Comparison of ENCODE assay signal across 11 cellular contexts in genomic region chr12:49683604-49684309, GRCh38. TPM values are rescaled to one million over a fixed set of nuclear protein-coding genes. Genes with fewer than 3 reads are reported as not detected.
DNase-seq lines count a peak whose midpoint lies in the region; ATAC-seq lines count a peak whose summit lies in the region.
"Had no signal": no experiment of that assay in that cellular context is flagged by ENCODE, and none has a peak within 500 bp of the region (broad histone marks: within the 10 kb centered on the region; RNA-seq: fewer than 3 reads in every experiment).

No MANE protein-coding gene starts in this region.

- H3K27me3 Mint-ChIP-seq in CD4-positive, CD25-positive, alpha-beta regulatory T cell: no peaks in the 10 kb centered on the region
- H3K27me3 Mint-ChIP-seq in T-helper 17 cell (no peaks in the 10 kb centered on the region), naive B cell (no peaks in the 10 kb centered on the region)

- H3K36me3 Mint-ChIP-seq in CD4-positive, CD25-positive, alpha-beta regulatory T cell: peaks cover 4% of the 10 kb centered on the region
- H3K36me3 Mint-ChIP-seq in T-helper 17 cell (ENCODE audit: low read depth) (no peaks in the 10 kb centered on the region), naive B cell (no peaks in the 10 kb centered on the region)

- H3K27ac ChIP-seq in CD4-positive, CD25-positive, alpha-beta regulatory T cell (ENCODE audit: insufficient read depth, low read length, poor library complexity, severe bottlenecking): no peak overlapping the region
- no peak overlapping the region for H3K27ac ChIP-seq in SJCRH30
- H3K27ac ChIP-seq: sigmoid colon had no signal

- no peak for DNase-seq in CD4-positive, CD25-positive, alpha-beta regulatory T cell
- DNase-seq in DMS79 (lab: John Stamatoyannopoulos, UW) (peak; percentile 32), T-helper 17 cell (no peak), naive B cell (no peak), SJCRH30 (no peak), mucosa of gallbladder (ENCODE audit: low spot score) (no peak)
- no peak for DNase-seq in stimulated activated CD4-positive, alpha-beta T cell treated with anti-CD3 and anti-CD28 coated beads, Interleukin-4, amount 100 ng/mL, for 1 hour
- DNase-seq: BE2C, NCI-H345, sigmoid colon had no signal

- H3K9me3 Mint-ChIP-seq in CD4-positive, CD25-positive, alpha-beta regulatory T cell: no peaks in the 10 kb centered on the region
- H3K9me3 Mint-ChIP-seq in naive B cell: no peaks in the 10 kb centered on the region

- H3K4me1 ChIP-seq in CD4-positive, CD25-positive, alpha-beta regulatory T cell (ENCODE audit: control insufficient read depth, insufficient read depth, low read length, poor library complexity, severe bottlenecking): no peaks in the 10 kb centered on the region
- no peaks in the 10 kb centered on the region for H3K4me1 ChIP-seq in SJCRH30
- H3K4me1 ChIP-seq: BE2C had no signal

- no peaks in the 10 kb centered on the region for H3K36me3 ChIP-seq in CD4-positive, CD25-positive, alpha-beta regulatory T cell (ENCODE audit: control insufficient read depth, insufficient read depth, low read length)
- H3K36me3 ChIP-seq in SJCRH30: no peaks in the 10 kb centered on the region
- H3K36me3 ChIP-seq: BE2C, sigmoid colon had no signal

- no peaks in the 10 kb centered on the region for H3K9me3 ChIP-seq in CD4-positive, CD25-positive, alpha-beta regulatory T cell (ENCODE audit: control insufficient read depth in 2 of 2, low read length in 2 of 2)
- H3K9me3 ChIP-seq in T-helper 17 cell (ENCODE audit: control insufficient read depth, low read length, poor library complexity, severe bottlenecking) (no peaks in the 10 kb centered on the region), SJCRH30 (replicated peaks) (no peaks in the 10 kb centered on the region)
- H3K9me3 ChIP-seq: BE2C, sigmoid colon had no signal

- no peak overlapping the region for H3K4me3 Mint-ChIP-seq in CD4-positive, CD25-positive, alpha-beta regulatory T cell
- H3K4me3 Mint-ChIP-seq in T-helper 17 cell (no peak overlapping the region), naive B cell (peak overlapping the region in 4 of 8 donors; percentile 12 to 51 (median 40))

- ATAC-seq in CD4-positive, CD25-positive, alpha-beta regulatory T cell (ENCODE audit: low read depth in 2 of 2): no peak
- ATAC-seq in T-helper 17 cell (no peak), naive B cell (ENCODE audit: low read depth in 2 of 2) (no peak)
- ATAC-seq: HCT116 had no signal

- peaks cover 0 to 49% (median 34%) of the 10 kb centered on the region in 4 donors for H3K4me1 Mint-ChIP-seq in CD4-positive, CD25-positive, alpha-beta regulatory T cell
- H3K4me1 Mint-ChIP-seq in T-helper 17 cell: peaks cover 39% of the 10 kb centered on the region
- H3K4me1 Mint-ChIP-seq in naive B cell: peaks cover 46 to 84% (median 73%) of the 10 kb centered on the region in 3 donors

- no peaks in the 10 kb centered on the region for H3K27me3 ChIP-seq in CD4-positive, CD25-positive, alpha-beta regulatory T cell (ENCODE audit: control insufficient read depth, insufficient read depth, low read length)
- no peaks in the 10 kb centered on the region for H3K27me3 ChIP-seq in SJCRH30
- H3K27me3 ChIP-seq: BE2C, sigmoid colon had no signal

- H3K4me3 ChIP-seq in CD4-positive, CD25-positive, alpha-beta regulatory T cell (ENCODE audit: low read depth, low read length): no peak overlapping the region
- no peak overlapping the region for H3K4me3 ChIP-seq in SJCRH30
- H3K4me3 ChIP-seq: sigmoid colon had no signal

- peak overlapping the region; percentile 53 to 67 (median 57) for H3K27ac Mint-ChIP-seq in CD4-positive, CD25-positive, alpha-beta regulatory T cell
- H3K27ac Mint-ChIP-seq in T-helper 17 cell: peak overlapping the region; percentile 74
- H3K27ac Mint-ChIP-seq in naive B cell: peak overlapping the region; percentile 41 to 80 (median 50)

RNA-seq across cellular contexts. Expression of gene FMNL3, which starts 23.4 kb away (rescaled TPM):
- 21.4 TPM for total RNA-seq in CD4-positive, CD25-positive, alpha-beta regulatory T cell
- polyA plus RNA-seq in CD4-positive, CD25-positive, alpha-beta regulatory T cell: 1 to 10 TPM; 3.8 to 9.0 (median 5.0) TPM
- total RNA-seq in T-helper 17 cell (10 to 100 TPM; 17.0 to 19.7 TPM), mucosa of gallbladder (27.8 TPM)
- polyA plus RNA-seq in naive B cell (ENCODE audit: low read depth in 6 of 6): 10 to 100 TPM in 4 of 6 donors, 1 to 10 TPM in 2; 1.6 to 18.3 (median 15.2) TPM
- total RNA-seq in SJCRH30 (2014; rRNA removed; shearing (Covaris generic)): 33.0 and 39.2 TPM in 2 replicates

RNA-seq across cellular contexts. Expression of gene TMBIM6, which starts 57.6 kb away (rescaled TPM):
- 376 TPM for total RNA-seq in CD4-positive, CD25-positive, alpha-beta regulatory T cell
- polyA plus RNA-seq in CD4-positive, CD25-positive, alpha-beta regulatory T cell: 1,000 to 10,000 TPM; 1,002 to 1,224 (median 1,189) TPM
- 100 to 1,000 TPM; 325 to 376 TPM for total RNA-seq in T-helper 17 cell
- 1,000 to 10,000 TPM in 1 of 6 donors, 100 to 1,000 TPM in 5; 740 to 1,714 (median 822) TPM for polyA plus RNA-seq in naive B cell (ENCODE audit: low read depth in 6 of 6)
- 400 TPM in 2 replicates for total RNA-seq in SJCRH30 (2014; rRNA removed; shearing (Covaris generic))
- 901 TPM for total RNA-seq in mucosa of gallbladder
